ENCODE assay signal across 8 cellular contexts in the genomic region with DNA sequence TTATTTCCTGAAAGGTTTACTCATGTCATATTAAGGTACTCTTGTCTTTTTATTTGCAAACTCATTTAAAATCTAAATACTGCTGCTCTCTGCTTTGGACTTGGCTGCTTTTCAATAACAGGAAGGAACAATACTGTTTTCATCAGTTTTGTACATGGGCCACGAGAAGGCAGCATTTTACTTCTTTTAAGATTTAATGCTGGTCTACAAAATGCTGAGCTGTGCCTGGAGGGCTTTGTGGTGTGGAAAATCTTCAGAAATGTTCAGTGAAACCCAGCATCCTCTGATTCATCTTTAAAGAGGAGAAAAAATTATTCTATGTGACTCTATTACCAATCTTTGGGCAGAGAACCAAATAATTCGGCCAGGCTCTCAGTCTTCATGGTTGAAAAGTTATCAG.
DNase-seq lines count a peak whose midpoint lies in the region; ATAC-seq, FAIRE-seq and TF ChIP-seq lines count a peak whose summit lies in the region.
"Not testable (repeated sequence)": the region's sequence is repeated elsewhere in the genome, so short reads cannot be mapped to it uniquely, and the experiment has no call there.

No MANE protein-coding gene starts in this region.

- TF ChIP-seq EP300 in HepG2 (IDR thresholded peaks at IDR 0.05; ENCODE audit: low read depth in 2 of 2, low read length in 2 of 2); HepG2 (CRISPR knock-in tag; IDR thresholded peaks at IDR 0.05; ENCODE audit: borderline replicate concordance): not testable (repeated sequence)

- not testable (repeated sequence) for H3K4me1 ChIP-seq in HepG2 (ENCODE audit: insufficient read depth, low read length)

- H3K27me3 Mint-ChIP-seq in effector memory CD8-positive, alpha-beta T cell; stimulated activated naive CD8-positive, alpha-beta T cell treated with anti-CD3 and anti-CD28 coated beads, Interleukin-15, amount 100 ng/mL, for 72 hours: not testable (repeated sequence)

- CTCF ChIA-PET in HepG2 (lab: Yijun Ruan, JAX; ENCODE audit: low intra/inter-chr PET ratio, low total read pairs) = interaction anchor here (1.1 kb wide), 1 partner anchor 928 kb away, joined by 3 read pairs; no protein-coding TSS in a partner anchor

- not testable (repeated sequence) for H3K27me3 ChIP-seq in HepG2 (ENCODE audit: control insufficient read depth in 1 of 2, insufficient read depth in 2 of 2, low read length in 2 of 2)

- H3K79me2 ChIP-seq in HepG2 (ENCODE audit: insufficient read depth, low read length) = not testable (repeated sequence)

- H4K20me1 ChIP-seq in HepG2 (ENCODE audit: insufficient read depth, low read length) = not testable (repeated sequence)

- POLR2A ChIA-PET in HepG2 (lab: Yijun Ruan, JAX) = not testable (repeated sequence)

- not testable (repeated sequence) for H3K9me3 ChIP-seq in HepG2 (ENCODE audit: low read length)

- not testable (repeated sequence) for TF ChIP-seq POLR2A in GM18505 (IDR thresholded peaks at IDR 0.05; ENCODE audit: borderline replicate concordance, extremely low read depth, insufficient read depth, insufficient read length); HepG2 (IDR thresholded peaks at IDR 0.05; ENCODE audit: insufficient read depth in 1 of 2, low read depth in 2 of 2, low read length in 2 of 2)

- BruUV-seq in HepG2 (replicated peaks; lab: Mats Ljungman, UMichigan) = not testable (repeated sequence)

- not testable (repeated sequence) for H3K9me3 Mint-ChIP-seq in effector memory CD8-positive, alpha-beta T cell; stimulated activated naive CD8-positive, alpha-beta T cell treated with anti-CD3 and anti-CD28 coated beads, Interleukin-15, amount 100 ng/mL, for 72 hours

- WGBS in HepG2 (ENCODE audit: low lambda C conversion rate) = 0% methylated on average over 1 of the region's 2 CpGs

- in situ Hi-C loops in HepG2 (cut with HindIII; ENCODE audit: extremely low pct_ligation_motif_present, low pct_unique_long_range_greater_than_20kb) = not testable (repeated sequence)

- peak; percentile 92 for FAIRE-seq in HepG2 (lab: Jason Lieb, UNC)

- H3K4me3 Mint-ChIP-seq in effector memory CD8-positive, alpha-beta T cell; stimulated activated naive CD8-positive, alpha-beta T cell treated with anti-CD3 and anti-CD28 coated beads, Interleukin-15, amount 100 ng/mL, for 72 hours: not testable (repeated sequence)

- not testable (repeated sequence) for TF ChIP-seq CTCF in HepG2 (CRISPR knock-in tag; IDR thresholded peaks at IDR 0.05)

- TF ChIP-seq RAD21 in HepG2 (CRISPR knock-in tag; IDR thresholded peaks at IDR 0.05) = not testable (repeated sequence)

- ATAC-seq in GM18505 (IDR thresholded peaks at IDR 0.05; ENCODE audit: unreplicated experiment) (peak; percentile 49), GM19372 (IDR thresholded peaks at IDR 0.05; ENCODE audit: low read depth, unreplicated experiment) (peak; percentile 54), HG02571 (IDR thresholded peaks at IDR 0.05; ENCODE audit: unreplicated experiment) (peak; percentile 43), HG03175 (IDR thresholded peaks at IDR 0.05; ENCODE audit: unreplicated experiment) (peak; percentile 77), SK-N-SH treated with all-trans-retinoic acid at 6 μM for 48 hours (peak; percentile 96), HepG2 (peak; percentile 80)
- peak; percentile 77 for ATAC-seq in effector memory CD8-positive, alpha-beta T cell (replicated peaks)
- ATAC-seq in stimulated activated naive CD8-positive, alpha-beta T cell treated with anti-CD3 and anti-CD28 coated beads, Interleukin-15, amount 100 ng/mL, for 72 hours = peak; percentile 71

- not testable (repeated sequence) for H3K4me3 ChIP-seq in HepG2 (replicated peaks in 1 of 3; ENCODE audit: insufficient read depth in 1 of 3, low read depth in 2 of 3, low read length in 3 of 3)

- intact Hi-C loops in HepG2 (cut with micrococcal nuclease; ENCODE audit: unreplicated experiment) = not testable (repeated sequence)

- H3K27ac Mint-ChIP-seq in effector memory CD8-positive, alpha-beta T cell; stimulated activated naive CD8-positive, alpha-beta T cell treated with anti-CD3 and anti-CD28 coated beads, Interleukin-15, amount 100 ng/mL, for 72 hours: not testable (repeated sequence)

- not testable (repeated sequence) for DNase-seq in effector memory CD8-positive, alpha-beta T cell; HepG2 (ENCODE audit: low spot score); stimulated activated naive CD8-positive, alpha-beta T cell treated with anti-CD3 and anti-CD28 coated beads, Interleukin-15, amount 100 ng/mL, for 72 hours

- not testable (repeated sequence) for H2AFZ ChIP-seq in HepG2 (ENCODE audit: low read length)

- not testable (repeated sequence) for H3K36me3 Mint-ChIP-seq in effector memory CD8-positive, alpha-beta T cell (ENCODE audit: insufficient read depth)

- not testable (repeated sequence) for H3K9ac ChIP-seq in HepG2 (ENCODE audit: insufficient read depth, low read depth, low read length)

- not testable (repeated sequence) for H3K4me1 Mint-ChIP-seq in effector memory CD8-positive, alpha-beta T cell (ENCODE audit: low read depth in 2 of 2); stimulated activated naive CD8-positive, alpha-beta T cell treated with anti-CD3 and anti-CD28 coated beads, Interleukin-15, amount 100 ng/mL, for 72 hours

- H3K36me3 ChIP-seq in HepG2 (replicated peaks in 1 of 2; ENCODE audit: control insufficient read depth in 1 of 2, insufficient read depth in 2 of 2, low read length in 2 of 2) = not testable (repeated sequence)

- not testable (repeated sequence) for H3K4me2 ChIP-seq in HepG2 (ENCODE audit: low read depth, low read length)

- H3K27ac ChIP-seq in HepG2 (ENCODE audit: extremely low read length, insufficient read depth, low read length) = not testable (repeated sequence)

Comparison
In these comparisons a context has a peak if more than half of its experiments do, and no peak if none do; other contexts are left out.
1. ATAC-seq: peak in every context shown above with its lines; median percentile 96 in SK-N-SH treated with all-trans-retinoic acid at 6 μM for 48 hours; 80 in HepG2; 77 in HG03175; 77 in effector memory CD8-positive, alpha-beta T cell; 71 in stimulated activated naive CD8-positive, alpha-beta T cell treated with anti-CD3 and anti-CD28 coated beads, Interleukin-15, amount 100 ng/mL, for 72 hours; 54 in GM19372; 49 in GM18505; 43 in HG02571.